ENCODE assay signal across 19 cellular contexts in genomic region chr20:11186301-11187008, GRCh38.
DNase-seq lines count a peak whose midpoint lies in the region; ATAC-seq, FAIRE-seq and TF ChIP-seq lines count a peak whose summit lies in the region.
"Had no signal": no experiment of that assay in that cellular context is flagged by ENCODE, and none has a peak within 500 bp of the region (broad histone marks: within the 10 kb centered on the region; RNA-seq: fewer than 3 reads in every experiment).

No MANE protein-coding gene starts in this region.

- POLR2A ChIA-PET in PC-3 (lab: Charles Lee; ENCODE audit: unreplicated experiment) (no interaction called here), endothelial cell of umbilical vein (lab: Charles Lee) (no interaction called here)

- H3K9me3 ChIP-seq in PC-3 (ENCODE audit: low read length) (0 out of 2 replicates have a peak, but pooled peaks cover 16% of the 10 kb centered on the region), endothelial cell of umbilical vein (replicated peaks; ENCODE audit: control insufficient read depth, insufficient read depth, low read length) (no peaks in the 10 kb centered on the region), spleen (peaks cover 0 to 14% (median 10%) of the 10 kb centered on the region in 8 donors)
- H3K9me3 ChIP-seq: MG63 had no signal

- peak; percentile 74 for ATAC-seq in PC-3
- ATAC-seq in Right ventricle myocardium superior (ENCODE audit: poor library complexity), result no peak
- no peak for ATAC-seq in GM19455 (IDR thresholded peaks at IDR 0.05; ENCODE audit: unreplicated experiment)
- ATAC-seq: Panc1 had no signal

- H2AFZ ChIP-seq in ACC112 (ENCODE audit: low read length, unreplicated experiment) (no peak overlapping the region), PC-3 (ENCODE audit: low read length) (no peak overlapping the region), endothelial cell of umbilical vein (ENCODE audit: low read depth, low read length) (peak overlapping the region; percentile 32)

- no peaks in the 10 kb centered on the region for H3K9me1 ChIP-seq in endothelial cell of umbilical vein (replicated peaks; ENCODE audit: control insufficient read depth, extremely low read depth, insufficient read depth, low read length)

- H3K4me1 ChIP-seq in ACC112 (ENCODE audit: control insufficient read depth, insufficient read depth, low read length, unreplicated experiment) (no peaks in the 10 kb centered on the region), PC-3 (ENCODE audit: insufficient read depth, low read length) (peaks cover 7% of the 10 kb centered on the region; the same call in 1 of the 2 replicates), endothelial cell of umbilical vein (ENCODE audit: control insufficient read depth, extremely low read depth, insufficient read depth, low read length) (peaks cover 14% of the 10 kb centered on the region), spleen (no peaks in the 10 kb centered on the region)

- intact Hi-C loops in PC-3 (cut with micrococcal nuclease) (no loop called here), endothelial cell of umbilical vein (cut with micrococcal nuclease) (no loop called here), Right ventricle myocardium superior (cut with DNase I) (no loop called here), spleen (cut with DNase I; ENCODE audit: low total_unique reads) (no loop called here)

- H3K79me2 ChIP-seq in ACC112 (ENCODE audit: control insufficient read depth, insufficient read depth, low read length, unreplicated experiment) (no peaks in the 10 kb centered on the region), PC-3 (ENCODE audit: low read length) (no peaks in the 10 kb centered on the region), endothelial cell of umbilical vein (ENCODE audit: control insufficient read depth, insufficient read depth, low read length) (no peaks in the 10 kb centered on the region)

- H3K27ac ChIP-seq in ACC112 (ENCODE audit: low read depth, low read length) (peak overlapping the region; percentile 34; the same call in 1 of the 2 replicates), PC-3 (ENCODE audit: low read length) (no peak overlapping the region; the same call in 1 of the 2 replicates), endothelial cell of umbilical vein (ENCODE audit: insufficient read depth, low read depth, low read length) (peak overlapping the region; percentile 5), spleen (no peak overlapping the region)
- H3K27ac ChIP-seq: C4-2B had no signal

- H3K9me2 ChIP-seq in PC-3 (replicated peaks; ENCODE audit: low read length), result no peaks in the 10 kb centered on the region

- peak; percentile 28 for FAIRE-seq in endothelial cell of umbilical vein (lab: Jason Lieb, UNC)

- H3K9ac ChIP-seq in PC-3 (ENCODE audit: low read length), result no peak overlapping the region
- H3K9ac ChIP-seq in endothelial cell of umbilical vein (replicated peaks; ENCODE audit: extremely low read depth, insufficient read depth, low read length), result no peak overlapping the region

- dilution Hi-C loops in endothelial cell of umbilical vein (cut with MboI; ENCODE audit: extremely low pct_ligation_motif_present, low sequenced_read_pairs), result no loop called here

- H4K20me1 ChIP-seq in PC-3 (ENCODE audit: low read length), result no peaks in the 10 kb centered on the region
- no peaks in the 10 kb centered on the region for H4K20me1 ChIP-seq in endothelial cell of umbilical vein (replicated peaks; ENCODE audit: control insufficient read depth, extremely low read depth, insufficient read depth, low read length)

- BruUV-seq in PC-3 (replicated peaks; lab: Mats Ljungman, UMichigan) (no TSS peak), endothelial cell of umbilical vein (replicated peaks; lab: Mats Ljungman, UMichigan) (no TSS peak)

- H3K36me3 ChIP-seq in ACC112 (ENCODE audit: insufficient read depth, low read length) (no peaks in the 10 kb centered on the region), PC-3 (ENCODE audit: low read depth, low read length) (no peaks in the 10 kb centered on the region), endothelial cell of umbilical vein (ENCODE audit: control insufficient read depth in 2 of 2, extremely low read depth in 1 of 2, insufficient read depth in 2 of 2, low read length in 2 of 2) (no peaks in the 10 kb centered on the region), spleen (no peaks in the 10 kb centered on the region)
- H3K36me3 ChIP-seq: MG63 had no signal

- H3K4me2 ChIP-seq in PC-3 (ENCODE audit: low read length), result no peak overlapping the region
- H3K4me2 ChIP-seq in endothelial cell of umbilical vein (ENCODE audit: insufficient read depth, low read length), result peak overlapping the region; percentile 54

- H3K4me3 ChIP-seq in ACC112 (ENCODE audit: low read depth, low read length) (no peak overlapping the region), PC-3 (ENCODE audit: low read length) (no peak overlapping the region), endothelial cell of umbilical vein (replicated peaks in 1 of 3; ENCODE audit: insufficient read depth in 1 of 3, low read depth in 1 of 3, low read length in 3 of 3) (no peak overlapping the region), spleen (no peak overlapping the region)
- H3K4me3 ChIP-seq: MG63 had no signal

- WGBS in spleen, 5 donors, result 46 to 75% (median 63%) methylated on average over 3 of the region's 3 CpGs

- H3F3A ChIP-seq in PC-3 (ENCODE audit: low read length, unreplicated experiment), result no peaks in the 10 kb centered on the region

- no peaks in the 10 kb centered on the region for H3K27me3 ChIP-seq in ACC112 (ENCODE audit: insufficient read depth, low read length)
- no peaks in the 10 kb centered on the region for H3K27me3 ChIP-seq in PC-3 (ENCODE audit: low read length)
- no peaks in the 10 kb centered on the region for H3K27me3 ChIP-seq in endothelial cell of umbilical vein (ENCODE audit: control insufficient read depth in 2 of 2, insufficient read depth in 2 of 2, low read length in 2 of 2)
- no peaks in the 10 kb centered on the region for H3K27me3 ChIP-seq in spleen (replicated peaks in 1 of 7)
- H3K27me3 ChIP-seq: MG63 had no signal

- CTCF ChIA-PET in PC-3 (lab: Charles Lee) (no interaction called here), endothelial cell of umbilical vein (lab: Charles Lee) (interaction anchor here (1.5 to 1.6 kb wide), 2 partner anchors 8 to 19 kb away, joined by 5 to 7 read pairs; no protein-coding TSS in a partner anchor)

- TF ChIP-seq POLR2A in endothelial cell of umbilical vein (IDR thresholded peaks at IDR 0.05; ENCODE audit: low read depth, low read length) (no peak), spleen (IDR thresholded peaks at IDR 0.05) (no peak)

- TF ChIP-seq CTCF in PC-3 (conservative IDR thresholded peaks at IDR 0.05; ENCODE audit: low read depth, low read length) (no peak), endothelial cell of umbilical vein (IDR thresholded peaks at IDR 0.05; ENCODE audit: extremely low read depth in 1 of 2, insufficient read depth in 1 of 2, low read depth in 1 of 2, low read length in 2 of 2) (no peak), spleen (IDR thresholded peaks at IDR 0.05 in 8 of 11, conservative IDR thresholded peaks at IDR 0.05 in 3 of 11) (no peak)

- DNase-seq in PC-3 (peak; percentile 13), endothelial cell of umbilical vein (ENCODE audit: low read depth, low spot score) (peak; percentile 75), kidney glomerular epithelial cell (lab: John Stamatoyannopoulos, UW) (peak; percentile 70), Right ventricle myocardium superior (no peak), spleen (no peak), NCI-H1436 treated with DMSO at 0.1 percent for 48 hours (lab: John Stamatoyannopoulos, UW) (no peak)
- DNase-seq: 8988T, DMS53, GOT3, KBM-7, MG63, NCI-H1092 treated with DMSO at 0.1 percent for 48 hours, NCI-H187, NCI-H446 treated with DMSO at 0.1 percent for 48 hours, NCI-H82 had no signal

TF ChIP-seq in endothelial cell of umbilical vein, 7 proteins besides CTCF, POLR2A, EP300 and RAD21:
- TF ChIP-seq FOS (IDR thresholded peaks at IDR 0.05; ENCODE audit: borderline replicate concordance, insufficient read depth, low read length) (peak; percentile 23), JUN (IDR thresholded peaks at IDR 0.05; ENCODE audit: borderline replicate concordance, insufficient read depth, insufficient read length, low read depth) (no peak), MYC (IDR thresholded peaks at IDR 0.05; ENCODE audit: low read depth, low read length) (no peak), EZH2 (IDR thresholded peaks at IDR 0.05; ENCODE audit: borderline replicate concordance, low read depth, low read length, severe bottlenecking) (no peak), GATA2 (IDR thresholded peaks at IDR 0.05; ENCODE audit: insufficient read depth, insufficient read length, low read depth, low read length) (peak; percentile 41), POLR2AphosphoS5 (IDR thresholded peaks at IDR 0.05; ENCODE audit: insufficient read depth, low read depth, low read length) (no peak)
- TF ChIP-seq, protein P1, sequence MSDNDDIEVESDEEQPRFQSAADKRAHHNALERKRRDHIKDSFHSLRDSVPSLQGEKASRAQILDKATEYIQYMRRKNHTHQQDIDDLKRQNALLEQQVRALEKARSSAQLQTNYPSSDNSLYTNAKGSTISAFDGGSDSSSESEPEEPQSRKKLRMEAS (IDR thresholded peaks at IDR 0.05; ENCODE audit: insufficient read depth, insufficient read length), result no peak

Comparison
In these comparisons a context has a peak if more than half of its experiments do, and no peak if none do; other contexts are left out.
1. H3K27ac ChIP-seq: peak in ACC112 (single experiment) and endothelial cell of umbilical vein (single experiment); none in PC-3 (single experiment) and spleen (0 of 8).
2. DNase-seq: peak in PC-3 (single experiment), endothelial cell of umbilical vein (single experiment) and kidney glomerular epithelial cell (single experiment); none in Right ventricle myocardium superior (single experiment), spleen (single experiment) and NCI-H1436 treated with DMSO at 0.1 percent for 48 hours (single experiment).